Comparison of ENCODE assay signal across 18 cellular contexts in genomic region chr12:109568486-109568885, GRCh38. TPM values are rescaled to one million over a fixed set of nuclear protein-coding genes. Genes with fewer than 3 reads are reported as not detected.
DNase-seq lines count a peak whose midpoint lies in the region; ATAC-seq and TF ChIP-seq lines count a peak whose summit lies in the region.
"Had no signal": no experiment of that assay in that cellular context is flagged by ENCODE, and none has a peak within 500 bp of the region (broad histone marks: within the 10 kb centered on the region; RNA-seq: fewer than 3 reads in every experiment).

No MANE protein-coding gene starts in this region.

- DNase-seq in activated T-cell treated with anti-CD3 and anti-CD28 coated beads, Interleukin-2, amount 50 U/mL, for 24 hours, result no peak
- DNase-seq in activated T-cell treated with anti-CD3 and anti-CD28 coated beads, Interleukin-2, amount 50 U/mL, for 4 hours, result no peak
- DNase-seq in adrenal gland (peak in 5 of 7 donors; percentile 43 to 84 (median 61)), osteoblast (ENCODE audit: insufficient read length, low spot score, missing footprints) (peak; percentile 37), putamen (ENCODE audit: low spot score) (no peak)
- DNase-seq: 8988T; ACHN; AML-193; Caco-2; CD4-positive, alpha-beta memory T cell; DMS153; DND-41; GM23248; H7; HCEC 1CT had no signal

- no peak for ATAC-seq in activated T-cell treated with anti-CD3 and anti-CD28 coated beads, Interleukin-2, amount 50 U/mL, for 4 hours
- ATAC-seq in HG02885 (IDR thresholded peaks at IDR 0.05; ENCODE audit: poor library complexity, unreplicated experiment), result no peak
- ATAC-seq: A549 had no signal

- H3K27ac Mint-ChIP-seq in activated T-cell treated with anti-CD3 and anti-CD28 coated beads, Interleukin-2, amount 50 U/mL, for 24 hours, result peak overlapping the region; percentile 12

- H3K9me3 Mint-ChIP-seq in activated T-cell treated with anti-CD3 and anti-CD28 coated beads, Interleukin-2, amount 50 U/mL, for 24 hours, result no peaks in the 10 kb centered on the region
- H3K9me3 Mint-ChIP-seq in activated T-cell treated with anti-CD3 and anti-CD28 coated beads, Interleukin-2, amount 50 U/mL, for 4 hours, result no peaks in the 10 kb centered on the region

- H3K4me3 Mint-ChIP-seq in activated T-cell treated with anti-CD3 and anti-CD28 coated beads, Interleukin-2, amount 50 U/mL, for 24 hours, result no peak overlapping the region
- H3K4me3 Mint-ChIP-seq in activated T-cell treated with anti-CD3 and anti-CD28 coated beads, Interleukin-2, amount 50 U/mL, for 4 hours, result no peak overlapping the region
- H3K4me3 Mint-ChIP-seq: CD4-positive, alpha-beta memory T cell had no signal

- H3K4me1 ChIP-seq in adrenal gland (replicated peaks in 1 of 2), result peaks cover 5 to 24% of the 10 kb centered on the region in 2 donors
- peaks cover 6% of the 10 kb centered on the region for H3K4me1 ChIP-seq in osteoblast (ENCODE audit: insufficient read depth, low read length)
- H3K4me1 ChIP-seq: Caco-2 had no signal

- H3K27ac ChIP-seq in 22Rv1 (peak overlapping the region; percentile 85), adrenal gland (peak overlapping the region in 4 of 5 donors; percentile 33 to 82 (median 59)), osteoblast (ENCODE audit: low read depth, low read length) (no peak overlapping the region)
- H3K27ac ChIP-seq: A549, GM23248 had no signal

- no peaks in the 10 kb centered on the region for H3K27me3 ChIP-seq in adrenal gland
- no peaks in the 10 kb centered on the region for H3K27me3 ChIP-seq in osteoblast (ENCODE audit: insufficient read depth, low read length)

- no peak overlapping the region for H3K4me2 ChIP-seq in osteoblast (ENCODE audit: insufficient read depth, low read length)
- H3K4me2 ChIP-seq: A549 had no signal

- TF ChIP-seq POLR2A in adrenal gland (IDR thresholded peaks at IDR 0.05), result peak in 1 of 2 donors; percentile 36

- H3K36me3 Mint-ChIP-seq in activated T-cell treated with anti-CD3 and anti-CD28 coated beads, Interleukin-2, amount 50 U/mL, for 24 hours (ENCODE audit: low read depth), result peaks cover 91% of the 10 kb centered on the region
- H3K36me3 Mint-ChIP-seq in activated T-cell treated with anti-CD3 and anti-CD28 coated beads, Interleukin-2, amount 50 U/mL, for 4 hours (ENCODE audit: insufficient read depth), result peaks cover 9% of the 10 kb centered on the region

- H3K9me3 ChIP-seq in adrenal gland (replicated peaks in 1 of 3), result no peaks in the 10 kb centered on the region
- H3K9me3 ChIP-seq in osteoblast (ENCODE audit: low read depth, low read length), result no peaks in the 10 kb centered on the region
- H3K9me3 ChIP-seq: A549, Caco-2 had no signal

- intact Hi-C loops in adrenal gland (cut with DNase I), result no loop called here

- H3K4me3 ChIP-seq in adrenal gland (no peak overlapping the region), osteoblast (ENCODE audit: insufficient read depth, low read length) (no peak overlapping the region)
- H3K4me3 ChIP-seq: A549, GM23248 had no signal

- peaks cover 16% of the 10 kb centered on the region for H3K4me1 Mint-ChIP-seq in activated T-cell treated with anti-CD3 and anti-CD28 coated beads, Interleukin-2, amount 50 U/mL, for 24 hours (ENCODE audit: low read depth)
- peaks cover 11% of the 10 kb centered on the region for H3K4me1 Mint-ChIP-seq in activated T-cell treated with anti-CD3 and anti-CD28 coated beads, Interleukin-2, amount 50 U/mL, for 4 hours (ENCODE audit: low read depth)

- H3K79me2 ChIP-seq in osteoblast (ENCODE audit: insufficient read depth, low read length), result peaks cover 4% of the 10 kb centered on the region

- WGBS in adrenal gland, 4 donors, result 45 to 63% (median 52%) methylated on average over 7 of the region's 7 CpGs

- H3K36me3 ChIP-seq in adrenal gland (replicated peaks in 1 of 2), result peaks cover 0 to 26% of the 10 kb centered on the region in 2 donors
- H3K36me3 ChIP-seq in osteoblast (ENCODE audit: insufficient read depth, low read length), result peaks cover 9% of the 10 kb centered on the region

- no peak overlapping the region for H2AFZ ChIP-seq in osteoblast (ENCODE audit: low read length)
- H2AFZ ChIP-seq: GM23248 had no signal

- TF ChIP-seq CTCF in 22Rv1 (IDR thresholded peaks at IDR 0.05), result no peak
- no peak for TF ChIP-seq CTCF in adrenal gland (IDR thresholded peaks at IDR 0.05)
- TF ChIP-seq CTCF in osteoblast (IDR thresholded peaks at IDR 0.05; ENCODE audit: extremely low read depth, low read depth, low read length), result no peak

- no peaks in the 10 kb centered on the region for H3K27me3 Mint-ChIP-seq in activated T-cell treated with anti-CD3 and anti-CD28 coated beads, Interleukin-2, amount 50 U/mL, for 24 hours
- H3K27me3 Mint-ChIP-seq in activated T-cell treated with anti-CD3 and anti-CD28 coated beads, Interleukin-2, amount 50 U/mL, for 4 hours (ENCODE audit: low read depth), result no peaks in the 10 kb centered on the region
- H3K27me3 Mint-ChIP-seq: CD4-positive, alpha-beta memory T cell had no signal

- H4K20me1 ChIP-seq in osteoblast (ENCODE audit: insufficient read depth, low read length), result no peaks in the 10 kb centered on the region

RNA-seq across cellular contexts. Expression of gene MMAB, which starts 4.8 kb away (rescaled TPM):
- total RNA-seq in activated T-cell treated with anti-CD3 and anti-CD28 coated beads, Interleukin-2, amount 50 U/mL, for 4 hours, result 10 to 100 TPM; 33.1 to 49.3 (median 38.4) TPM
- total RNA-seq in adrenal gland (100 to 1,000 TPM in 3 of 8 donors, 10 to 100 TPM in 5; 74.2 to 238 (median 89.0) TPM), osteoblast (34.4 and 35.7 TPM in 2 replicates)
- 100 to 1,000 TPM in 1 of 3 donors, 10 to 100 TPM in 2; 52.3 to 119 (median 84.0) TPM for polyA plus RNA-seq in adrenal gland

RNA-seq across cellular contexts. Expression of gene MVK, which starts 5.1 kb away (rescaled TPM):
- 10 to 100 TPM; 10.2 to 11.4 (median 10.4) TPM for total RNA-seq in activated T-cell treated with anti-CD3 and anti-CD28 coated beads, Interleukin-2, amount 50 U/mL, for 4 hours
- total RNA-seq in adrenal gland, result 100 to 1,000 TPM in 1 of 8 donors, 10 to 100 TPM in 7; 10.8 to 194 (median 19.1) TPM
- 10 to 100 TPM; 35.0 to 73.6 (median 39.1) TPM for polyA plus RNA-seq in adrenal gland
- total RNA-seq in osteoblast, result 31.1 and 31.2 TPM in 2 replicates

Comparison
In these comparisons a context has a peak if more than half of its experiments do, and no peak if none do; other contexts are left out.
1. DNase-seq: peak in adrenal gland (5 of 7) and osteoblast (single experiment); none in activated T-cell treated with anti-CD3 and anti-CD28 coated beads, Interleukin-2, amount 50 U/mL, for 24 hours (single experiment), activated T-cell treated with anti-CD3 and anti-CD28 coated beads, Interleukin-2, amount 50 U/mL, for 4 hours (single experiment) and putamen (single experiment).